8 cellular contexts compared by ENCODE assay signal in the genomic region with DNA sequence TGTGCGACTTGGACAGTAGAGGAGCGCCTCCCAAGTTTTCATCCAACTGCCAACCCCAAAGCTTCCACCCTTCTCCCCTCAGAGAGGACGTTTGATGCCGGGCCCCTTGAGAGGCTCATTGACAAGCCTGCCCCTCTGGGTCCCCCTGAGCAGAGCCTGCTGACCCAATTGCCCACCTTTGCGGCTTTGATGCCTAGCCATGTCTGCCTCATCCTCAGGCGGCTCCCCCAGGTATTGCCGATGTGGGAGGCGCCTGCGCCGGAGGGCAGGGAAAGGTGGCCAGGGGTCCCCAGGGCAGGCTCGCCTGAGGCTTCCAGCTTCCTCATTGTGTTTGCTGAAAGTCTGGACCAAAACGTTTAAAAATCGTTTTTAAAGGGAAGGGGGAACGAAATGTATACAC. TPM values are rescaled to one million over a fixed set of nuclear protein-coding genes. Genes with fewer than 3 reads are reported as not detected.
DNase-seq lines count a peak whose midpoint lies in the region; ATAC-seq, FAIRE-seq and TF ChIP-seq lines count a peak whose summit lies in the region.

No MANE protein-coding gene starts in this region.

- no peak for DNase-seq in CD4-positive, alpha-beta memory T cell
- DNase-seq in NT2/D1 (ENCODE audit: low read depth, low spot score) (no peak), H1 (ENCODE audit: low read depth in 1 of 2, low spot score in 2 of 2) (peak in 1 of 2 experiments; percentile 66), osteoblast (ENCODE audit: insufficient read length, low spot score, missing footprints) (no peak), T-helper 9 cell (no peak), H54 (ENCODE audit: insufficient read length, low spot score) (no peak)
- no peak for DNase-seq in stimulated activated CD4-positive, alpha-beta T cell treated with anti-CD3 and anti-CD28 coated beads, Interleukin-2, amount 100 ng/mL, for 48 hours

- peaks cover 6% of the 10 kb centered on the region for H3K23me2 ChIP-seq in H1 (ENCODE audit: low read depth, low read length)

- no peaks in the 10 kb centered on the region for H3K79me1 ChIP-seq in H1 (ENCODE audit: low read depth, low read length)

- POLR2A ChIA-PET in CD4-positive, alpha-beta memory T cell (lab: Charles Lee; ENCODE audit: partially characterized antibody), result interaction anchor here (1.4 kb wide), 1 partner anchor 28 kb away, joined by 5 read pairs; no protein-coding TSS in a partner anchor
- POLR2A ChIA-PET in H1 (lab: Charles Lee; ENCODE audit: partially characterized antibody), result interaction anchor here (0.7 to 1.0 kb wide), 2 partner anchors 11 to 19 kb away, joined by 3 read pairs; no protein-coding TSS in a partner anchor

- TF ChIP-seq EP300 in H1 (IDR thresholded peaks at IDR 0.05; ENCODE audit: borderline replicate concordance in 1 of 2, low read depth in 2 of 2, low read length in 2 of 2), result no peak

- H3K79me2 ChIP-seq in H1 (ENCODE audit: control insufficient read depth in 1 of 2, insufficient read depth in 2 of 2, low read length in 2 of 2) (no peaks in the 10 kb centered on the region), osteoblast (ENCODE audit: insufficient read depth, low read length) (peaks cover 15% of the 10 kb centered on the region)

- TF ChIP-seq RAD21 in H1 (IDR thresholded peaks at IDR 0.05 in 1 of 2, conservative IDR thresholded peaks at IDR 0.05 in 1 of 2; ENCODE audit: low read depth in 2 of 2, low read length in 2 of 2), result no peak

- no peak overlapping the region for H3K14ac ChIP-seq in H1 (ENCODE audit: insufficient read length)

- ATAC-seq in HG02885 (IDR thresholded peaks at IDR 0.05; ENCODE audit: poor library complexity, unreplicated experiment), result no peak

- no peaks in the 10 kb centered on the region for H3K27me3 Mint-ChIP-seq in CD4-positive, alpha-beta memory T cell

- H3K9me3 ChIP-seq in CD4-positive, alpha-beta memory T cell (ENCODE audit: control insufficient read depth in 1 of 2, low read length in 2 of 2), result no peaks in the 10 kb centered on the region
- H3K9me3 ChIP-seq in NT2/D1 (ENCODE audit: insufficient read depth, low read length), result no peaks in the 10 kb centered on the region
- H3K9me3 ChIP-seq in H1 (ENCODE audit: insufficient read depth in 2 of 2, low read depth in 1 of 2, low read length in 1 of 2), result no peaks in the 10 kb centered on the region
- no peaks in the 10 kb centered on the region for H3K9me3 ChIP-seq in osteoblast (ENCODE audit: low read depth, low read length)

- H3K4ac ChIP-seq in H1 (replicated peaks; ENCODE audit: insufficient read length, low read depth, low read length), result no peak overlapping the region

- FAIRE-seq in H1 (lab: Jason Lieb, UNC) (no peak), H54 (lab: Jason Lieb, UNC) (no peak)

- H3K9me3 Mint-ChIP-seq in CD4-positive, alpha-beta memory T cell, result no peaks in the 10 kb centered on the region

- CTCF ChIA-PET in CD4-positive, alpha-beta memory T cell (lab: Charles Lee; ENCODE audit: partially characterized antibody), result no interaction called here
- CTCF ChIA-PET in H1 (lab: Charles Lee; ENCODE audit: partially characterized antibody), result interaction anchor here (0.6 to 2.0 kb wide), 9 partner anchors 14 to 480 kb away, joined by 3 to 6 read pairs (median 4); no protein-coding TSS in a partner anchor

- peak overlapping the region; percentile 85 for H3K27ac ChIP-seq in CD4-positive, alpha-beta memory T cell (ENCODE audit: low read depth, low read length)
- H3K27ac ChIP-seq in H1 (ENCODE audit: low read depth, low read length) (no peak overlapping the region), osteoblast (ENCODE audit: low read depth, low read length) (peak overlapping the region; percentile 8)

- H4K5ac ChIP-seq in H1 (ENCODE audit: insufficient read length, low read depth, low read length), result no peak overlapping the region

- peak overlapping the region in 4 of 7 donors; percentile 36 to 96 (median 64) for H3K27ac Mint-ChIP-seq in CD4-positive, alpha-beta memory T cell

- 38% methylated on average over 14 of the region's 14 CpGs; no CpG with 5 or more reads in 1 of the 2 experiments for WGBS in H1 (ENCODE audit: extremely low coverage in 1 of 2, insufficient coverage in 1 of 2, insufficient read length in 1 of 2, insufficient replicate concordance in 2 of 2, low coverage in 1 of 2, low lambda C conversion rate in 2 of 2, missing lambda C conversion rate in 1 of 2), 2 experiments

- no peak overlapping the region for H2BK15ac ChIP-seq in H1 (ENCODE audit: low read length)

- H3K36me3 Mint-ChIP-seq in CD4-positive, alpha-beta memory T cell, result peaks cover 11 to 26% of the 10 kb centered on the region in 2 donors

- no peak overlapping the region for H3K23ac ChIP-seq in H1 (ENCODE audit: insufficient read length)

- peak overlapping the region; percentile 17 to 85 for H3K4me3 ChIP-seq in CD4-positive, alpha-beta memory T cell (ENCODE audit: low read length in 2 of 2)
- H3K4me3 ChIP-seq in NT2/D1 (ENCODE audit: insufficient read length, low read depth) (peak overlapping the region; percentile 90), H1 (ENCODE audit: extremely low read depth in 1 of 4, insufficient read depth in 2 of 4, low read depth in 3 of 4, low read length in 4 of 4) (peak overlapping the region; percentile 57 to 74 (median 70); a peak in 6 of 8 replicates), osteoblast (ENCODE audit: insufficient read depth, low read length) (peak overlapping the region; percentile 90)

- no peak overlapping the region for H3K56ac ChIP-seq in H1 (replicated peaks; ENCODE audit: insufficient read length, low read depth, low read length)

- intact Hi-C loops in CD4-positive, alpha-beta memory T cell (cut with micrococcal nuclease), result loop anchor here (5.0 kb wide), 1 partner anchor 315 kb away; the partner anchor contains the start of gene ZER1

- H4K20me1 ChIP-seq in H1 (replicated peaks in 1 of 2; ENCODE audit: control insufficient read depth in 1 of 2, insufficient read depth in 2 of 2, low read length in 2 of 2) (peaks cover 14 to 16% of the 10 kb centered on the region in 2 experiments), osteoblast (ENCODE audit: insufficient read depth, low read length) (no peaks in the 10 kb centered on the region)

- no peak overlapping the region for H2BK120ac ChIP-seq in H1 (replicated peaks; ENCODE audit: low read depth, low read length)

- no peak overlapping the region; the same call in 1 of the 2 replicates for H4K8ac ChIP-seq in H1 (ENCODE audit: extremely low read depth, insufficient read depth, low read length)

- peaks cover 19% of the 10 kb centered on the region for H3K36me3 ChIP-seq in CD4-positive, alpha-beta memory T cell (ENCODE audit: insufficient read depth, low read length)
- H3K36me3 ChIP-seq in NT2/D1 (ENCODE audit: insufficient read depth, insufficient read length, low read length) (peaks cover 28% of the 10 kb centered on the region), H1 (ENCODE audit: control insufficient read depth in 2 of 4, insufficient read depth in 4 of 4, low read length in 3 of 4) (peaks cover 0 to 2% (median 0%) of the 10 kb centered on the region in 4 experiments; a peak in 1 of 8 replicates), osteoblast (ENCODE audit: insufficient read depth, low read length) (peaks cover 26% of the 10 kb centered on the region)

- H3K27me3 ChIP-seq in CD4-positive, alpha-beta memory T cell (ENCODE audit: insufficient read depth, low read length), result no peaks in the 10 kb centered on the region
- H3K27me3 ChIP-seq in NT2/D1 (ENCODE audit: insufficient read depth, insufficient read length) (peaks cover 21% of the 10 kb centered on the region), H1 (replicated peaks in 1 of 4; ENCODE audit: control insufficient read depth in 3 of 4, extremely low read depth in 1 of 4, insufficient read depth in 3 of 4, low read length in 3 of 4) (peaks cover 18 to 50% (median 42%) of the 10 kb centered on the region in 4 experiments), osteoblast (ENCODE audit: insufficient read depth, low read length) (no peaks in the 10 kb centered on the region)

- H2AFZ ChIP-seq in H1 (ENCODE audit: low read length) (no peak overlapping the region), osteoblast (ENCODE audit: low read length) (peak overlapping the region; percentile 65)

- no peak overlapping the region for H2AK5ac ChIP-seq in H1 (ENCODE audit: low read depth, low read length)

- peaks cover 12% of the 10 kb centered on the region for H3K4me1 ChIP-seq in CD4-positive, alpha-beta memory T cell (ENCODE audit: insufficient read depth, low read length)
- H3K4me1 ChIP-seq in NT2/D1 (ENCODE audit: insufficient read depth, insufficient read length) (peaks cover 5% of the 10 kb centered on the region), H1 (replicated peaks in 1 of 4; ENCODE audit: control insufficient read depth in 3 of 4, insufficient read depth in 4 of 4, low read length in 3 of 4) (peaks cover 0 to 8% (median 5%) of the 10 kb centered on the region in 4 experiments; a peak in 5 of 7 replicates), osteoblast (ENCODE audit: insufficient read depth, low read length) (peaks cover 6% of the 10 kb centered on the region)

- H2BK12ac ChIP-seq in H1 (ENCODE audit: low read depth, low read length), result no peak overlapping the region

- no peak for TF ChIP-seq CTCF in H1 (IDR thresholded peaks at IDR 0.05; ENCODE audit: control extremely low read depth in 1 of 3, insufficient read depth in 1 of 3, low read depth in 1 of 3, low read length in 3 of 3)
- no peak for TF ChIP-seq CTCF in osteoblast (IDR thresholded peaks at IDR 0.05; ENCODE audit: extremely low read depth, low read depth, low read length)

- H4K91ac ChIP-seq in H1 (replicated peaks; ENCODE audit: insufficient read length, low read length), result no peak overlapping the region

- H2BK5ac ChIP-seq in H1 (ENCODE audit: low read depth, low read length), result no peak overlapping the region

- H3K4me3 Mint-ChIP-seq in CD4-positive, alpha-beta memory T cell, result peak overlapping the region; percentile 26 to 95 (median 92)

- no peak overlapping the region for H2BK20ac ChIP-seq in H1 (ENCODE audit: low read length)

- no peak overlapping the region for H3K18ac ChIP-seq in H1 (ENCODE audit: extremely low read depth, low read length)

- H3K4me1 Mint-ChIP-seq in CD4-positive, alpha-beta memory T cell, result peaks cover 4 to 22% (median 14%) of the 10 kb centered on the region in 4 donors

- H3K9ac ChIP-seq in NT2/D1 (ENCODE audit: insufficient read length, low read depth) (peak overlapping the region; percentile 16), H1 (replicated peaks in 1 of 4; ENCODE audit: extremely low read depth in 1 of 4, low read depth in 3 of 4, low read length in 3 of 4) (no peak overlapping the region)

- TF ChIP-seq POLR2A in H1 (IDR thresholded peaks at IDR 0.05; ENCODE audit: control extremely low read depth in 1 of 2, low read depth in 2 of 2, low read length in 2 of 2) (no peak), H54 (IDR thresholded peaks at IDR 0.05; ENCODE audit: low read depth, low read length) (no peak)

- H3K4me2 ChIP-seq in H1 (ENCODE audit: insufficient read depth in 1 of 2, low read depth in 2 of 2, low read length in 2 of 2) (peak overlapping the region; percentile 78 to 93), osteoblast (ENCODE audit: insufficient read depth, low read length) (peak overlapping the region; percentile 95)

RNA-seq across cellular contexts. Expression of gene ODF2, which starts 1.4 kb away (rescaled TPM):
- 10 to 100 TPM; 32.3 to 33.6 TPM for total RNA-seq in CD4-positive, alpha-beta memory T cell
- polyA plus RNA-seq in CD4-positive, alpha-beta memory T cell, result 10 to 100 TPM in 1 of 2 donors, 1 to 10 TPM in 1; 10.0 to 24.6 TPM
- 17.9 and 19.9 TPM in 2 replicates for total RNA-seq in H1 (2021; fragmentation: NEBNext Ultra II Directional; extraction: Animal tissue kit (Norgen Biotek cat#: 25700))
- 5.6 and 7.6 TPM in 2 replicates for polyA plus RNA-seq in H1 (2011; rRNA removed)
- 9.0 TPM for polyA plus RNA-seq in H1 (2011; cell fraction: cytosol; rRNA removed)
- polyA plus RNA-seq in H1 (2011; cell fraction: nucleus; rRNA removed), result 38.7 TPM
- 16.2 to 18.4 TPM (median 17.1 TPM) in 4 replicates for polyA plus RNA-seq in H1 (2012, experiment 1 of 2)
- polyA plus RNA-seq in H1 (2012, experiment 2 of 2), result 3.1 TPM
- polyA plus RNA-seq in H1 (2013, experiment 1 of 2), result 16.2 TPM
- polyA plus RNA-seq in H1 (2013, experiment 2 of 2), result 13.5 TPM
- polyA minus RNA-seq in H1 (2011; rRNA and poly(A)+ RNA removed), result 4.0 and 6.1 TPM in 2 replicates
- polyA minus RNA-seq in H1 (2011; cell fraction: cytosol; rRNA and poly(A)+ RNA removed), result 4.8 TPM
- 7.0 TPM for polyA minus RNA-seq in H1 (2011; cell fraction: nucleus; rRNA and poly(A)+ RNA removed)
- 25.9 and 26.4 TPM in 2 replicates for total RNA-seq in osteoblast

RNA-seq across cellular contexts. Expression of gene CERCAM, which starts 36.5 kb away (rescaled TPM):
- total RNA-seq in CD4-positive, alpha-beta memory T cell, result under 1 TPM; 0.29 to 0.64 TPM
- polyA plus RNA-seq in CD4-positive, alpha-beta memory T cell, result under 1 TPM in 1 of 2 donors, not detected in 1; 0.38 TPM
- total RNA-seq in H1 (2021; fragmentation: NEBNext Ultra II Directional; extraction: Animal tissue kit (Norgen Biotek cat#: 25700)), result 3.1 and 4.0 TPM in 2 replicates
- 5.2 and 7.2 TPM in 2 replicates for polyA plus RNA-seq in H1 (2011; rRNA removed)
- 5.2 TPM for polyA plus RNA-seq in H1 (2011; cell fraction: cytosol; rRNA removed)
- 7.3 TPM for polyA plus RNA-seq in H1 (2011; cell fraction: nucleus; rRNA removed)
- 2.0 to 3.8 TPM (median 3.4 TPM) in 4 replicates for polyA plus RNA-seq in H1 (2012, experiment 1 of 2)
- polyA plus RNA-seq in H1 (2012, experiment 2 of 2), result 3.0 TPM
- polyA plus RNA-seq in H1 (2013, experiment 1 of 2), result 5.4 TPM
- 5.6 TPM for polyA plus RNA-seq in H1 (2013, experiment 2 of 2)
- polyA minus RNA-seq in H1 (2011; rRNA and poly(A)+ RNA removed), result 2.1 and 4.0 TPM in 2 replicates
- 3.6 TPM for polyA minus RNA-seq in H1 (2011; cell fraction: cytosol; rRNA and poly(A)+ RNA removed)
- polyA minus RNA-seq in H1 (2011; cell fraction: nucleus; rRNA and poly(A)+ RNA removed), result 3.3 TPM
- 186 and 195 TPM in 2 replicates for total RNA-seq in osteoblast

RNA-seq across cellular contexts. Expression of gene GLE1, which starts 47.3 kb away (rescaled TPM):
- 10 to 100 TPM; 31.1 to 32.2 TPM for total RNA-seq in CD4-positive, alpha-beta memory T cell
- 10 to 100 TPM; 22.4 to 31.4 TPM for polyA plus RNA-seq in CD4-positive, alpha-beta memory T cell
- 14.9 and 15.1 TPM in 2 replicates for total RNA-seq in H1 (2021; fragmentation: NEBNext Ultra II Directional; extraction: Animal tissue kit (Norgen Biotek cat#: 25700))
- polyA plus RNA-seq in H1 (2011; rRNA removed), result 9.6 and 10.0 TPM in 2 replicates
- 10.4 TPM for polyA plus RNA-seq in H1 (2011; cell fraction: cytosol; rRNA removed)
- polyA plus RNA-seq in H1 (2011; cell fraction: nucleus; rRNA removed), result 10.9 TPM
- polyA plus RNA-seq in H1 (2012, experiment 1 of 2), result 10.2 to 12.4 TPM (median 11.1 TPM) in 4 replicates
- 3.5 TPM for polyA plus RNA-seq in H1 (2012, experiment 2 of 2)
- 8.7 TPM for polyA plus RNA-seq in H1 (2013, experiment 1 of 2)
- 8.1 TPM for polyA plus RNA-seq in H1 (2013, experiment 2 of 2)
- 20.2 and 21.7 TPM in 2 replicates for polyA minus RNA-seq in H1 (2011; rRNA and poly(A)+ RNA removed)
- polyA minus RNA-seq in H1 (2011; cell fraction: cytosol; rRNA and poly(A)+ RNA removed), result 17.5 TPM
- polyA minus RNA-seq in H1 (2011; cell fraction: nucleus; rRNA and poly(A)+ RNA removed), result 7.3 TPM
- 17.1 and 19.2 TPM in 2 replicates for total RNA-seq in osteoblast

Comparison
In these comparisons a context has a peak if more than half of its experiments do, and no peak if none do; other contexts are left out.
1. RNA of gene CERCAM, which starts 36.5 kb away (total RNA-seq): 186 to 195 TPM in osteoblast; 3.1 to 4.0 TPM in H1 and 0.29 to 0.64 TPM in CD4-positive, alpha-beta memory T cell; every median in the first group is over 10 times any median in the second.
2. Peak in every context shown above with its lines, with median percentiles within 50 percentile points of each other: H3K4me3 ChIP-seq.